In the genomic region with DNA sequence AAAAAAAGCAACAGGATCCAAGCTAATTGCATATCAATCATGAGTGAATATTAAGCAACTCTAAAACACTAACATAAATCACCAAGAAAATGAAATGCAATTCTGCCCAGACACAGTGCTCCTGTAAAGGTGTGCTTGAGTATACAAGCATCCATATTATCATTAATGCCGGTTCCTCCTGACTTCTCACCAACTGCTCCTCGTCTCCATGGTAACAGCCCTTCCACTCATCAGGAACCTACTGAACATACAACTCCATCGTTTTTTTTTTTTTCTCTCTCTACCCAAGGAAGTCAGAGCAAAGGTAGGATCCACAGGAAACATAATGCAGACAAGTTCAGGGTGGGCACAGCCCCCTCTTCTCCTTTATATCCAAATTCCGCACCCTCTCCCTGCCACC, we compare ENCODE assay signal across 33 cellular contexts. TPM values are rescaled to one million over a fixed set of nuclear protein-coding genes. Genes with fewer than 3 reads are reported as not detected.
"Had no signal": no experiment of that assay in that cellular context is flagged by ENCODE, and none has a peak within 500 bp of the region (broad histone marks: within the 10 kb centered on the region; RNA-seq: fewer than 3 reads in every experiment).

No MANE protein-coding gene starts in this region.

- H3K4me3 ChIP-seq: lower lobe of right lung, upper lobe of right lung had no signal

- ATAC-seq: activated T-cell treated with anti-CD3 and anti-CD28 coated beads, Interleukin-2, amount 50 U/mL, for 4 hours; left lobe of liver; lower lobe of right lung; sciatic nerve; stimulated activated effector memory CD8-positive, alpha-beta T cell treated with anti-CD3 and anti-CD28 coated beads, Interleukin-12 subunit alpha, Interleukin-12 subunit beta, amount 100 ng/mL, for 72 hours; T-cell; upper lobe of right lung had no signal

- H3K27ac ChIP-seq: lower lobe of right lung, upper lobe of right lung, WERI-Rb-1 had no signal

- FAIRE-seq: endometrium, small intestine, TTC549 had no signal

- H3K4me1 ChIP-seq: lower lobe of right lung, upper lobe of right lung had no signal

- DNase-seq: activated CD4-positive, alpha-beta T cell treated with anti-CD3 and anti-CD28 coated beads for 1 hour; activated CD4-positive, alpha-beta T cell treated with anti-CD3 and anti-CD28 coated beads, Interleukin-2, amount 50 U/mL, for 1 hour; activated CD8-positive, alpha-beta memory T cell treated with anti-CD3 and anti-CD28 coated beads for 24 hours; activated CD8-positive, alpha-beta memory T cell treated with anti-CD3 and anti-CD28 coated beads, Interleukin-2, amount 50 U/mL, for 4 hours; activated effector memory CD4-positive, alpha-beta T cell treated with Interleukin-2 at 50 U/mL for 16 hours; activated naive CD4-positive, alpha-beta T cell treated with anti-CD3 and anti-CD28 coated beads for 36 hours; activated naive CD8-positive, alpha-beta T cell treated with anti-CD3 and anti-CD28 coated beads, Interleukin-2, amount 10 ng/mL, durations not matched to agents 7 days and 5 days; activated T-cell treated with anti-CD3 and anti-CD28 coated beads, Interleukin-2, amount 50 U/mL, for 4 hours; amniotic stem cell; cortex of kidney; erythroblast; foreskin fibroblast; lower lobe of right lung; naive B cell; posterior cingulate gyrus; small intestine; stimulated activated CD4-positive, alpha-beta T cell treated with anti-CD3 and anti-CD28 coated beads, Interleukin-2, amount 100 ng/mL, for 24 hours; T-cell; upper lobe of right lung; WERI-Rb-1 had no signal

- H3K9me3 ChIP-seq: lower lobe of right lung, upper lobe of right lung had no signal

- H3K27me3 ChIP-seq: upper lobe of right lung had no signal

RNA-seq across cellular contexts. Expression of a gene that starts 35.7 kb away (rescaled TPM):
- total RNA-seq: activated naive CD4-positive, alpha-beta T cell treated with anti-CD3 and anti-CD28 coated beads for 36 hours; activated naive CD8-positive, alpha-beta T cell treated with anti-CD3 and anti-CD28 coated beads, Interleukin-2, amount 10 ng/mL, durations not matched to agents 7 days and 5 days; activated T-cell treated with anti-CD3 and anti-CD28 coated beads, Interleukin-2, amount 50 U/mL, for 4 hours; cerebellum; fibroblast of lung; kidney epithelial cell; left lobe of liver; lower lobe of right lung; mesenteric fat pad; mucosa of gallbladder; neural crest cell; omental fat pad; renal cortical epithelial cell; sciatic nerve; T-cell; upper lobe of right lung had no signal
- polyA plus RNA-seq: fibroblast of lung, small intestine had no signal

RNA-seq across cellular contexts. Expression of a gene that starts 36.3 kb away (rescaled TPM):
- total RNA-seq: activated naive CD4-positive, alpha-beta T cell treated with anti-CD3 and anti-CD28 coated beads for 36 hours; activated naive CD8-positive, alpha-beta T cell treated with anti-CD3 and anti-CD28 coated beads, Interleukin-2, amount 10 ng/mL, durations not matched to agents 7 days and 5 days; activated T-cell treated with anti-CD3 and anti-CD28 coated beads, Interleukin-2, amount 50 U/mL, for 4 hours; fibroblast of lung; kidney epithelial cell; left lobe of liver; lower lobe of right lung; mesenteric fat pad; mucosa of gallbladder; neural crest cell; omental fat pad; renal cortical epithelial cell; sciatic nerve; T-cell; upper lobe of right lung had no signal
- polyA plus RNA-seq: fibroblast of lung had no signal
